12 cellular contexts compared by ENCODE assay signal in genomic region chr10:117483056-117483590, GRCh38. TPM values are rescaled to one million over a fixed set of nuclear protein-coding genes. Genes with fewer than 3 reads are reported as not detected.
DNase-seq lines count a peak whose midpoint lies in the region; TF ChIP-seq lines count a peak whose summit lies in the region.
"Had no signal": no experiment of that assay in that cellular context is flagged by ENCODE, and none has a peak within 500 bp of the region (broad histone marks: within the 10 kb centered on the region; RNA-seq: fewer than 3 reads in every experiment).

No MANE protein-coding gene starts in this region.

- no peak overlapping the region for H3K27ac ChIP-seq in breast epithelium
- H3K27ac ChIP-seq in neuronal stem cell (replicated peaks; ENCODE audit: low read length), result no peak overlapping the region
- H3K27ac ChIP-seq: BLaER1 had no signal

- H2BK12ac ChIP-seq in neuronal stem cell (ENCODE audit: low read length), result no peak overlapping the region

- H2BK120ac ChIP-seq in neuronal stem cell (ENCODE audit: low read depth, low read length), result no peak overlapping the region

- intact Hi-C loops in MCF 10A (cut with micrococcal nuclease) (no loop called here), breast epithelium (cut with DNase I; ENCODE audit: low total_unique reads) (no loop called here)

- POLR2A ChIA-PET in MCF 10A (lab: Yijun Ruan, JAX), result interaction anchor here (0.6 to 1.6 kb wide), 5 partner anchors 21 to 1192 kb away, joined by 3 to 11 read pairs (median 5); no protein-coding TSS in a partner anchor

- H3K18ac ChIP-seq in neuronal stem cell (ENCODE audit: low read length), result peak overlapping the region; percentile 1

- no peaks in the 10 kb centered on the region for H3K79me1 ChIP-seq in neuronal stem cell (ENCODE audit: low read depth, low read length)

- no peak overlapping the region for H4K8ac ChIP-seq in neuronal stem cell (ENCODE audit: low read depth, low read length)

- no peaks in the 10 kb centered on the region for H3K27me3 Mint-ChIP-seq in MCF 10A (ENCODE audit: insufficient read depth, unreplicated experiment)
- H3K27me3 Mint-ChIP-seq: CD4-positive, CD25-positive, alpha-beta regulatory T cell had no signal

- DNase-seq in MCF 10A (ENCODE audit: unreplicated experiment), result peak; percentile 17
- DNase-seq in breast epithelium (ENCODE audit: low spot score in 2 of 2), result no peak
- DNase-seq in cerebellum (ENCODE audit: low spot score), result peak; percentile 49
- DNase-seq in neuronal stem cell (ENCODE audit: low spot score), result no peak
- no peak for DNase-seq in superior temporal gyrus (ENCODE audit: extremely low spot score)
- no peak for DNase-seq in DMS 273 treated with DMSO at 0.1 percent for 48 hours (lab: John Stamatoyannopoulos, UW)
- no peak for DNase-seq in HuH-7.5 (ENCODE audit: low spot score)
- DNase-seq: 8988T; AML-193; CD4-positive, CD25-positive, alpha-beta regulatory T cell had no signal

- H3K23ac ChIP-seq in neuronal stem cell (ENCODE audit: low read depth, low read length, poor library complexity), result no peak overlapping the region

- no CpG with 5 or more reads among the region's 5 CpGs for WGBS in neuronal stem cell (ENCODE audit: extremely low coverage in 2 of 2, insufficient read length in 2 of 2, insufficient replicate concordance in 1 of 2), 2 donors

- H3K9me3 ChIP-seq in breast epithelium (no peaks in the 10 kb centered on the region), neuronal stem cell (replicated peaks in 1 of 2; ENCODE audit: control insufficient read depth in 2 of 2, insufficient read depth in 1 of 2, low read depth in 1 of 2, low read length in 2 of 2) (no peaks in the 10 kb centered on the region)
- H3K9me3 ChIP-seq: BLaER1 had no signal

- H2AFZ ChIP-seq in neuronal stem cell (ENCODE audit: low read length), result no peak overlapping the region

- no peak overlapping the region for H4K91ac ChIP-seq in neuronal stem cell (ENCODE audit: low read depth, low read length, poor library complexity)

- H3K36me3 ChIP-seq in breast epithelium, result no peaks in the 10 kb centered on the region
- H3K36me3 ChIP-seq in neuronal stem cell (replicated peaks in 1 of 2; ENCODE audit: control insufficient read depth in 2 of 2, insufficient read depth in 2 of 2, low read length in 2 of 2), result no peaks in the 10 kb centered on the region
- H3K36me3 ChIP-seq: BLaER1 had no signal

- H3K27ac Mint-ChIP-seq in MCF 10A (ENCODE audit: low read depth, unreplicated experiment), result peak overlapping the region; percentile 33

- no peak for TF ChIP-seq CTCF in MCF 10A (IDR thresholded peaks at IDR 0.05; ENCODE audit: unreplicated experiment)
- TF ChIP-seq CTCF in breast epithelium (IDR thresholded peaks at IDR 0.05), result no peak

- no peak overlapping the region for H2BK15ac ChIP-seq in neuronal stem cell (ENCODE audit: low read length)

- H3K27me3 ChIP-seq in breast epithelium, result peaks cover 0 to 8% of the 10 kb centered on the region in 2 donors
- H3K27me3 ChIP-seq in neuronal stem cell (ENCODE audit: control insufficient read depth in 3 of 3, insufficient read depth in 3 of 3, low read depth in 1 of 3, low read length in 3 of 3), result peaks cover 0 to 20% (median 0%) of the 10 kb centered on the region in 3 experiments
- H3K27me3 ChIP-seq: BLaER1 had no signal

- H3K4ac ChIP-seq in neuronal stem cell (ENCODE audit: low read length), result no peak overlapping the region

- BruUV-seq in MCF 10A (replicated peaks; lab: Mats Ljungman, UMichigan), result no TSS peak

- no peak overlapping the region for H3K4me3 Mint-ChIP-seq in MCF 10A (ENCODE audit: unreplicated experiment)

- peaks cover 6% of the 10 kb centered on the region for H3K36me3 Mint-ChIP-seq in MCF 10A (ENCODE audit: insufficient read depth, unreplicated experiment)
- H3K36me3 Mint-ChIP-seq: CD4-positive, CD25-positive, alpha-beta regulatory T cell had no signal

- no peak overlapping the region for H2BK5ac ChIP-seq in neuronal stem cell (ENCODE audit: low read length)

- no peak overlapping the region for H3K4me2 ChIP-seq in neuronal stem cell (ENCODE audit: insufficient read depth, low read length, poor library complexity, severe bottlenecking)
- H3K4me2 ChIP-seq: BLaER1 had no signal

- no peak for TF ChIP-seq POLR2A in breast epithelium (IDR thresholded peaks at IDR 0.05)

- CTCF ChIA-PET in MCF 10A (lab: Yijun Ruan, JAX), result interaction anchor here (0.9 to 2.7 kb wide), 3 partner anchors 41 to 52 kb away, joined by 3 to 11 read pairs (median 8); no protein-coding TSS in a partner anchor

- H3K4me1 Mint-ChIP-seq in MCF 10A (ENCODE audit: insufficient read depth, unreplicated experiment), result peaks cover 20% of the 10 kb centered on the region
- H3K4me1 Mint-ChIP-seq: CD4-positive, CD25-positive, alpha-beta regulatory T cell had no signal

- no peak overlapping the region for H2AK5ac ChIP-seq in neuronal stem cell (ENCODE audit: low read depth, low read length)

- no peak overlapping the region for H3K14ac ChIP-seq in neuronal stem cell (ENCODE audit: low read length)

- H3K4me1 ChIP-seq in breast epithelium (no peaks in the 10 kb centered on the region), neuronal stem cell (ENCODE audit: control insufficient read depth in 2 of 2, insufficient read depth in 1 of 2, low read depth in 1 of 2, low read length in 2 of 2) (no peaks in the 10 kb centered on the region)

- peaks cover 3% of the 10 kb centered on the region for H3K9me3 Mint-ChIP-seq in MCF 10A (ENCODE audit: unreplicated experiment)

- no peak overlapping the region for H3K4me3 ChIP-seq in breast epithelium
- no peak overlapping the region for H3K4me3 ChIP-seq in neuronal stem cell (ENCODE audit: low read length in 2 of 2)
- H3K4me3 ChIP-seq: BLaER1, GM12878 had no signal

- H3K9ac ChIP-seq in neuronal stem cell (ENCODE audit: low read depth, low read length, poor library complexity), result no peak overlapping the region
- H3K9ac ChIP-seq: BLaER1 had no signal

RNA-seq across cellular contexts. Expression of gene EMX2, which starts 59.4 kb away (rescaled TPM):
- total RNA-seq in MCF 10A (2022) (not detected in 2 replicates), breast epithelium (1 to 10 TPM in 1 of 3 donors, under 1 TPM in 2; 0.29 to 7.8 (median 0.98) TPM), cerebellum (0.09 TPM)
- polyA plus RNA-seq in neuronal stem cell (2013, experiment 1 of 2), result 14.9 TPM
- 14.7 TPM for polyA plus RNA-seq in neuronal stem cell (2013, experiment 2 of 2)
- total RNA-seq: CD4-positive, CD25-positive, alpha-beta regulatory T cell; GM12878 had no signal
- polyA plus RNA-seq: CD4-positive, CD25-positive, alpha-beta regulatory T cell had no signal

Comparison
In these comparisons a context has a peak if more than half of its experiments do, and no peak if none do; other contexts are left out.
1. DNase-seq: peak in MCF 10A (single experiment) and cerebellum (single experiment); none in breast epithelium (0 of 2), neuronal stem cell (single experiment), superior temporal gyrus (single experiment), DMS 273 treated with DMSO at 0.1 percent for 48 hours (single experiment) and HuH-7.5 (single experiment).